Comparison of ENCODE assay signal across 28 cellular contexts in the genomic region with DNA sequence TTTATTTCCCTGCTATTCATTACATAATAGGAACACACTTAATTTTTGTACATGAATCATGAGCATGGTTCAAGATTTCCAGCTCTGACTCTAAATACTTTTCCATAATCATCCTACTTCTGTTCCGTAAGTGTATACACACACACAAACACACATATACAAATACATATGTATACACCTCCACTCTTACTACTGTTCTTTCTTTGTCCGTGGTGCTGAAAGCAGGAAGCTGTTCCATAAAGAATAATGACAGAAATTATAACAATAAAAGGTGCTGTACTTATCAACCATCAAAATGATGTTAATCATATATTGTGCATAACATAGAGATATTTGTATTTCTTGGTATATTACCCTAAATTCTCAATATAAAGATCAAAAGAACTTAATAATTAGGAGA.
"Had no signal": no experiment of that assay in that cellular context is flagged by ENCODE, and none has a peak within 500 bp of the region (broad histone marks: within the 10 kb centered on the region; RNA-seq: fewer than 3 reads in every experiment).

No MANE protein-coding gene starts in this region.

- H3K27ac Mint-ChIP-seq: stimulated activated effector memory CD8-positive, alpha-beta T cell treated with anti-CD3 and anti-CD28 coated beads, Interleukin-12 subunit alpha, Interleukin-12 subunit beta, amount 100 ng/mL, for 72 hours; stimulated activated memory B cell treated with anti-CD40 and anti-IgM and Interleukin-4, amounts not matched to agents 10 μg/mL and 1 μg/mL and 100 μg/mL, for 72 hours; stimulated activated naive B cell treated with anti-CD40 and anti-IgM and Interleukin-4, amounts not matched to agents 10 μg/mL and 1 μg/mL and 100 μg/mL, for 72 hours; stimulated activated naive CD8-positive, alpha-beta T cell treated with anti-CD3 and anti-CD28 coated beads, Interleukin-15, amount 100 ng/mL, for 72 hours; stimulated activated naive CD8-positive, alpha-beta T cell treated with anti-CD3 and anti-CD28 coated beads, Interleukin-15, Interleukin-2, amounts not matched to agents 100 ng/mL and 50 ng/mL, for 24 hours; type B pancreatic cell had no signal

- H3K4me3 Mint-ChIP-seq: stimulated activated effector memory CD8-positive, alpha-beta T cell treated with anti-CD3 and anti-CD28 coated beads, Interleukin-12 subunit alpha, Interleukin-12 subunit beta, amount 100 ng/mL, for 72 hours; stimulated activated memory B cell treated with anti-CD40 and anti-IgM and Interleukin-4, amounts not matched to agents 10 μg/mL and 1 μg/mL and 100 μg/mL, for 72 hours; stimulated activated naive B cell treated with anti-CD40 and anti-IgM and Interleukin-4, amounts not matched to agents 10 μg/mL and 1 μg/mL and 100 μg/mL, for 72 hours; stimulated activated naive CD8-positive, alpha-beta T cell treated with anti-CD3 and anti-CD28 coated beads, Interleukin-15, amount 100 ng/mL, for 72 hours; stimulated activated naive CD8-positive, alpha-beta T cell treated with anti-CD3 and anti-CD28 coated beads, Interleukin-15, Interleukin-2, amounts not matched to agents 100 ng/mL and 50 ng/mL, for 24 hours; type B pancreatic cell had no signal

- H3K36me3 ChIP-seq: stomach, suprapubic skin, thoracic aorta, thyroid gland, tibial artery, tibial nerve, transverse colon, upper lobe of left lung, upper lobe of right lung, uterus, vagina had no signal

- H3K27ac ChIP-seq: stomach, suprapubic skin, testis, thoracic aorta, thyroid gland, tibial artery, tibial nerve, transverse colon, upper lobe of left lung, upper lobe of right lung, uterus, vagina had no signal

- H3K27me3 ChIP-seq: stomach, suprapubic skin, testis, thyroid gland, tibial artery, tibial nerve, transverse colon, upper lobe of left lung, upper lobe of right lung, uterus, vagina had no signal

- H3K9me3 Mint-ChIP-seq: stimulated activated memory B cell treated with anti-CD40 and anti-IgM and Interleukin-4, amounts not matched to agents 10 μg/mL and 1 μg/mL and 100 μg/mL, for 72 hours; type B pancreatic cell had no signal

- H3K36me3 Mint-ChIP-seq: stimulated activated effector memory CD8-positive, alpha-beta T cell treated with anti-CD3 and anti-CD28 coated beads, Interleukin-12 subunit alpha, Interleukin-12 subunit beta, amount 100 ng/mL, for 72 hours; stimulated activated memory B cell treated with anti-CD40 and anti-IgM and Interleukin-4, amounts not matched to agents 10 μg/mL and 1 μg/mL and 100 μg/mL, for 72 hours; stimulated activated naive B cell treated with anti-CD40 and anti-IgM and Interleukin-4, amounts not matched to agents 10 μg/mL and 1 μg/mL and 100 μg/mL, for 72 hours; type B pancreatic cell had no signal

- H3K27me3 Mint-ChIP-seq: stimulated activated memory B cell treated with anti-CD40 and anti-IgM and Interleukin-4, amounts not matched to agents 10 μg/mL and 1 μg/mL and 100 μg/mL, for 72 hours; stimulated activated naive B cell treated with anti-CD40 and anti-IgM and Interleukin-4, amounts not matched to agents 10 μg/mL and 1 μg/mL and 100 μg/mL, for 72 hours; stimulated activated naive CD8-positive, alpha-beta T cell treated with anti-CD3 and anti-CD28 coated beads, Interleukin-15, amount 100 ng/mL, for 72 hours; stimulated activated naive CD8-positive, alpha-beta T cell treated with anti-CD3 and anti-CD28 coated beads, Interleukin-15, Interleukin-2, amounts not matched to agents 100 ng/mL and 50 ng/mL, for 24 hours; type B pancreatic cell had no signal

- H3K4me3 ChIP-seq: stomach, suprapubic skin, testis, thoracic aorta, thyroid gland, tibial artery, tibial nerve, transverse colon, upper lobe of left lung, upper lobe of right lung, uterus, vagina had no signal

- ATAC-seq: stimulated activated effector memory CD8-positive, alpha-beta T cell treated with anti-CD3 and anti-CD28 coated beads, Interleukin-12 subunit alpha, Interleukin-12 subunit beta, amount 100 ng/mL, for 72 hours; stimulated activated memory B cell treated with anti-CD40 and anti-IgM and Interleukin-4, amounts not matched to agents 10 μg/mL and 1 μg/mL and 100 μg/mL, for 72 hours; stimulated activated naive B cell treated with anti-CD40 and anti-IgM and Interleukin-4, amounts not matched to agents 10 μg/mL and 1 μg/mL and 100 μg/mL, for 72 hours; stimulated activated naive CD8-positive, alpha-beta T cell treated with anti-CD3 and anti-CD28 coated beads, Interleukin-15, amount 100 ng/mL, for 72 hours; stimulated activated naive CD8-positive, alpha-beta T cell treated with anti-CD3 and anti-CD28 coated beads, Interleukin-15, Interleukin-2, amounts not matched to agents 100 U/mL and 50 U/mL, for 24 hours; upper lobe of right lung had no signal

- DNase-seq: stimulated activated CD4-positive, alpha-beta T cell treated with anti-CD3 and anti-CD28 coated beads, Interleukin-2, amount 100 ng/mL, for 48 hours; stimulated activated CD4-positive, alpha-beta T cell treated with anti-CD3 and anti-CD28 coated beads, Interleukin-4, amount 100 ng/mL, for 1 hour; stimulated activated CD4-positive, alpha-beta T cell treated with anti-CD3 and anti-CD28 coated beads, Interleukin-4, amount 100 ng/mL, for 24 hours; stimulated activated CD4-positive, alpha-beta T cell treated with anti-CD3 and anti-CD28 coated beads, Interleukin-4, amount 100 ng/mL, for 4 hours; stimulated activated CD8-positive, alpha-beta memory T cell treated with anti-CD3 and anti-CD28 coated beads, Interleukin-4, amount 100 ng/mL, for 48 hours; stimulated activated naive B cell treated with anti-CD40 and anti-IgM and Interleukin-4, amounts not matched to agents 10 μg/mL and 1 μg/mL and 100 μg/mL, for 72 hours; stimulated activated naive CD4-positive, alpha-beta T cell; stimulated activated naive CD4-positive, alpha-beta T cell treated with Interleukin-2 at 50 U/mL for 16 hours; stimulated activated naive CD8-positive, alpha-beta T cell treated with anti-CD3 and anti-CD28 coated beads, Interleukin-15, amount 100 ng/mL, for 72 hours; stimulated activated naive CD8-positive, alpha-beta T cell treated with anti-CD3 and anti-CD28 coated beads, Interleukin-15, Interleukin-2, amounts not matched to agents 100 U/mL and 50 U/mL, for 24 hours; stomach; substantia nigra; testis; thyroid gland; tibial artery; transverse colon; trophoblast cell; upper lobe of left lung; upper lobe of right lung; uterus had no signal

- H3K4me1 ChIP-seq: stomach, suprapubic skin, testis, thyroid gland, tibial artery, tibial nerve, transverse colon, upper lobe of left lung, upper lobe of right lung, uterus, vagina had no signal

- H3K4me1 Mint-ChIP-seq: stimulated activated effector memory CD8-positive, alpha-beta T cell treated with anti-CD3 and anti-CD28 coated beads, Interleukin-12 subunit alpha, Interleukin-12 subunit beta, amount 100 ng/mL, for 72 hours; stimulated activated memory B cell treated with anti-CD40 and anti-IgM and Interleukin-4, amounts not matched to agents 10 μg/mL and 1 μg/mL and 100 μg/mL, for 72 hours; stimulated activated naive B cell treated with anti-CD40 and anti-IgM and Interleukin-4, amounts not matched to agents 10 μg/mL and 1 μg/mL and 100 μg/mL, for 72 hours; stimulated activated naive CD8-positive, alpha-beta T cell treated with anti-CD3 and anti-CD28 coated beads, Interleukin-15, amount 100 ng/mL, for 72 hours had no signal
